8 cellular contexts compared by ENCODE assay signal in the genomic region with DNA sequence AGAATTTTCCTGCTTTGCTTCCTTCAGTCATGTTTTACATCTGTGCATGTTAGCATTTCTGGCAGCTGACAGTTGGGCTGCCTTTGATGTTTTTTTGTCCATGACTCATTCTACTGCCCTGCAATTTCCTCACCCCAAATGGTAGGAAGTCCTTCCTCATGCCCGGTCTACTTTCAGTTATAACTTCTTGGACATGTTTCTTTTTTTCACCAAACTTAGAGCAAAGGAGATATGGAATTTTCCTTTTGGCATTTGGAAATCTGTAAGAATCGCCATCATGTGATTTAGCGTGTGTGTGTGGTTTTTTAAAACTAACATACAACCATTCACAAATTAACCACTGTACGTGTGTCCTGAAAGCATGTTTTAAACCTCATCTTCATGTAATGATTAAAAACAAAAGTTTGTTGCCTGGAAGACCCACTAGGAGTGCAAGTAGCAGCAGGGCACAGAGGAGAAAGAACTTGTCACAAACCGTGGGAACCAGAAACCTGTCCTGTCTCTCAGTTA.
DNase-seq lines count a peak whose midpoint lies in the region; ATAC-seq lines count a peak whose summit lies in the region.

No MANE protein-coding gene starts in this region.

- peak overlapping the region; percentile 23 for H3K4me3 Mint-ChIP-seq in activated T-cell treated with anti-CD3 and anti-CD28 coated beads, Interleukin-2, amount 50 U/mL, for 24 hours
- peak overlapping the region; percentile 27 for H3K4me3 Mint-ChIP-seq in stimulated activated naive CD8-positive, alpha-beta T cell treated with anti-CD3 and anti-CD28 coated beads, Interleukin-15, Interleukin-2, amounts not matched to agents 100 ng/mL and 50 ng/mL, for 24 hours

- no peaks in the 10 kb centered on the region for H3K9me3 ChIP-seq in adipocyte (ENCODE audit: control insufficient read depth, low read length)

- H3K4me1 ChIP-seq in adipocyte (ENCODE audit: control insufficient read depth, insufficient read depth, low read length), result no peaks in the 10 kb centered on the region

- no peaks in the 10 kb centered on the region for H3K27me3 Mint-ChIP-seq in activated T-cell treated with anti-CD3 and anti-CD28 coated beads, Interleukin-2, amount 50 U/mL, for 24 hours
- H3K27me3 Mint-ChIP-seq in stimulated activated naive CD8-positive, alpha-beta T cell treated with anti-CD3 and anti-CD28 coated beads, Interleukin-15, Interleukin-2, amounts not matched to agents 100 ng/mL and 50 ng/mL, for 24 hours, result no peaks in the 10 kb centered on the region

- no peak for DNase-seq in activated T-cell treated with anti-CD3 and anti-CD28 coated beads, Interleukin-2, amount 50 U/mL, for 24 hours
- DNase-seq in activated T-cell treated with anti-CD3 and anti-CD28 coated beads, Interleukin-2, amount 50 U/mL, for 1 hour, result no peak
- peak; percentile 79 for DNase-seq in adipocyte (ENCODE audit: low read depth)
- DNase-seq in C1 segment of cervical spinal cord (lab: John Stamatoyannopoulos, UW), result no peak
- no peak for DNase-seq in activated naive CD4-positive, alpha-beta T cell treated with anti-CD3 and anti-CD28 coated beads, Interleukin-2, amount 50 U/mL, for 16 hours
- DNase-seq in NCI-H1930 (lab: John Stamatoyannopoulos, UW), result no peak

- H3K4me3 ChIP-seq in adipocyte (ENCODE audit: low read length), result peak overlapping the region; percentile 43

- H3K36me3 ChIP-seq in adipocyte (ENCODE audit: control insufficient read depth, insufficient read depth, low read length, severe bottlenecking), result no peaks in the 10 kb centered on the region

- peak; percentile 86 for ATAC-seq in HG03159 (IDR thresholded peaks at IDR 0.05; ENCODE audit: unreplicated experiment)

- no peak overlapping the region for H3K9ac ChIP-seq in adipocyte (ENCODE audit: low read length)

- peaks cover 39% of the 10 kb centered on the region for H3K4me1 Mint-ChIP-seq in activated T-cell treated with anti-CD3 and anti-CD28 coated beads, Interleukin-2, amount 50 U/mL, for 24 hours (ENCODE audit: low read depth)
- peaks cover 20% of the 10 kb centered on the region for H3K4me1 Mint-ChIP-seq in stimulated activated naive CD8-positive, alpha-beta T cell treated with anti-CD3 and anti-CD28 coated beads, Interleukin-15, Interleukin-2, amounts not matched to agents 100 ng/mL and 50 ng/mL, for 24 hours (ENCODE audit: low read depth)

- no peaks in the 10 kb centered on the region for H3K36me3 Mint-ChIP-seq in activated T-cell treated with anti-CD3 and anti-CD28 coated beads, Interleukin-2, amount 50 U/mL, for 24 hours (ENCODE audit: low read depth)
- no peaks in the 10 kb centered on the region for H3K36me3 Mint-ChIP-seq in stimulated activated naive CD8-positive, alpha-beta T cell treated with anti-CD3 and anti-CD28 coated beads, Interleukin-15, Interleukin-2, amounts not matched to agents 100 ng/mL and 50 ng/mL, for 24 hours (ENCODE audit: low read depth)

- H3K9me3 Mint-ChIP-seq in activated T-cell treated with anti-CD3 and anti-CD28 coated beads, Interleukin-2, amount 50 U/mL, for 24 hours, result no peaks in the 10 kb centered on the region
- H3K9me3 Mint-ChIP-seq in stimulated activated naive CD8-positive, alpha-beta T cell treated with anti-CD3 and anti-CD28 coated beads, Interleukin-15, Interleukin-2, amounts not matched to agents 100 ng/mL and 50 ng/mL, for 24 hours, result no peaks in the 10 kb centered on the region

- H3K27me3 ChIP-seq in adipocyte (replicated peaks; ENCODE audit: control insufficient read depth, insufficient read depth, low read length), result peaks cover 6% of the 10 kb centered on the region

- peak overlapping the region; percentile 69 for H3K27ac Mint-ChIP-seq in activated T-cell treated with anti-CD3 and anti-CD28 coated beads, Interleukin-2, amount 50 U/mL, for 24 hours
- peak overlapping the region; percentile 56 for H3K27ac Mint-ChIP-seq in stimulated activated naive CD8-positive, alpha-beta T cell treated with anti-CD3 and anti-CD28 coated beads, Interleukin-15, Interleukin-2, amounts not matched to agents 100 ng/mL and 50 ng/mL, for 24 hours
